ENCODE assay signal across 8 cellular contexts in genomic region chr14:92259613-92260357, GRCh38.
DNase-seq lines count a peak whose midpoint lies in the region; ATAC-seq and TF ChIP-seq lines count a peak whose summit lies in the region.

No MANE protein-coding gene starts in this region.

- DNase-seq in central memory CD8-positive, alpha-beta T cell (ENCODE audit: low spot score in 2 of 2), result no peak
- no peak for DNase-seq in activated T-cell treated with anti-CD3 and anti-CD28 coated beads for 4 hours
- no peak for DNase-seq in NCI-H82 (lab: John Stamatoyannopoulos, UW)
- DNase-seq in NCI-H1048 (lab: John Stamatoyannopoulos, UW), result no peak
- no peak for DNase-seq in nephron progenitor cell

- TF ChIP-seq CTCF in nephron progenitor cell (IDR thresholded peaks at IDR 0.05), result no peak

- H3K27me3 Mint-ChIP-seq in central memory CD8-positive, alpha-beta T cell, result peaks cover 21% of the 10 kb centered on the region
- H3K27me3 Mint-ChIP-seq in nephron progenitor cell (ENCODE audit: low read depth, poor library complexity), result peaks cover 40% of the 10 kb centered on the region

- peaks cover 8% of the 10 kb centered on the region for H3K4me1 Mint-ChIP-seq in central memory CD8-positive, alpha-beta T cell
- H3K4me1 Mint-ChIP-seq in nephron progenitor cell, result peaks cover 12% of the 10 kb centered on the region

- ATAC-seq in GM18499 (IDR thresholded peaks at IDR 0.05; ENCODE audit: insufficient read depth, unreplicated experiment), result peak; percentile 54
- peak; percentile 83 for ATAC-seq in GM21423 (IDR thresholded peaks at IDR 0.05; ENCODE audit: unreplicated experiment)
- ATAC-seq in HG03196 (IDR thresholded peaks at IDR 0.05; ENCODE audit: unreplicated experiment), result peak; percentile 81
- peak; percentile 57 for ATAC-seq in central memory CD8-positive, alpha-beta T cell (replicated peaks; ENCODE audit: extremely low read depth, poor library complexity, severe bottlenecking)

- no peaks in the 10 kb centered on the region for H3K9me3 Mint-ChIP-seq in central memory CD8-positive, alpha-beta T cell
- H3K9me3 Mint-ChIP-seq in nephron progenitor cell, result no peaks in the 10 kb centered on the region

- no peak overlapping the region for H3K4me3 Mint-ChIP-seq in central memory CD8-positive, alpha-beta T cell
- no peak overlapping the region for H3K4me3 Mint-ChIP-seq in nephron progenitor cell

- H3K27ac Mint-ChIP-seq in central memory CD8-positive, alpha-beta T cell (ENCODE audit: low read depth), result peak overlapping the region; percentile 27
- H3K27ac Mint-ChIP-seq in nephron progenitor cell, result no peak overlapping the region

- peaks cover 2% of the 10 kb centered on the region for H3K36me3 Mint-ChIP-seq in central memory CD8-positive, alpha-beta T cell (ENCODE audit: insufficient read depth)
- no peaks in the 10 kb centered on the region for H3K36me3 Mint-ChIP-seq in nephron progenitor cell (ENCODE audit: low read depth)
